Comparison of ENCODE assay signal across 1 cellular context in the genomic region with DNA sequence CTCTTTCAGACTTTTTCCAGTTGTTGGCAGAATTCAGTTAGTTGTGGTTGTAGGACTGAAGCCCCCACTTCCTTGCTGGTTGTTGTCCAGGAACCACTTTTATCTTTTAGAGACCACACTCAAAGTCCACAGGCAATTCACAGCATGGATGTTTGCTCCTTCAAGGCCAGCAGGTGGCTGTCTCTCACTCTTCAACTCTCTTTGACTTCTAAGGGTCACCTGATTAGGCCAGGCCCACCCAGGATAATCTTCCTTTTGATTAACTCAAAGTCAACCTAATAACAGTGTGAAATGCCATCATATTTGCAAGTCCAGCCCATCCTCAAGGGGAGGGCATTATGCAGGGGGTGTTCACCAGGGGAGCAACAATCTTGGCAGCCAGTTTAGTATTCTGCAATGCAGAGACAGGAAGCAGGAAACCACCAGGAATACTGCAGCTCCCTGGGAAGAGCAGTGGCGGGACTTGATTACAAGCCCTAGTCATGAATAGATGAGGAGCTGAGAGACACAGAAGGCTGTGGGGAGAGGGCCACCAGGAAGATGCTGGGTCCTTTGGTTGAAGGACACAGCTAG.
TF ChIP-seq lines count a peak whose summit lies in the region.

No MANE protein-coding gene starts in this region.

TF ChIP-seq in K562, 482 proteins besides CTCF, POLR2A, EP300 and RAD21 (continued from another document and continues in another):
- TF ChIP-seq, protein P1, sequence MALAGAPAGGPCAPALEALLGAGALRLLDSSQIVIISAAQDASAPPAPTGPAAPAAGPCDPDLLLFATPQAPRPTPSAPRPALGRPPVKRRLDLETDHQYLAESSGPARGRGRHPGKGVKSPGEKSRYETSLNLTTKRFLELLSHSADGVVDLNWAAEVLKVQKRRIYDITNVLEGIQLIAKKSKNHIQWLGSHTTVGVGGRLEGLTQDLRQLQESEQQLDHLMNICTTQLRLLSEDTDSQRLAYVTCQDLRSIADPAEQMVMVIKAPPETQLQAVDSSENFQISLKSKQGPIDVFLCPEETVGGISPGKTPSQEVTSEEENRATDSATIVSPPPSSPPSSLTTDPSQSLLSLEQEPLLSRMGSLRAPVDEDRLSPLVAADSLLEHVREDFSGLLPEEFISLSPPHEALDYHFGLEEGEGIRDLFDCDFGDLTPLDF (CRISPR knock-in tag; IDR thresholded peaks at IDR 0.05): peak; percentile 68; the same call in 1 of the 2 replicates
- TF ChIP-seq, protein P2, sequence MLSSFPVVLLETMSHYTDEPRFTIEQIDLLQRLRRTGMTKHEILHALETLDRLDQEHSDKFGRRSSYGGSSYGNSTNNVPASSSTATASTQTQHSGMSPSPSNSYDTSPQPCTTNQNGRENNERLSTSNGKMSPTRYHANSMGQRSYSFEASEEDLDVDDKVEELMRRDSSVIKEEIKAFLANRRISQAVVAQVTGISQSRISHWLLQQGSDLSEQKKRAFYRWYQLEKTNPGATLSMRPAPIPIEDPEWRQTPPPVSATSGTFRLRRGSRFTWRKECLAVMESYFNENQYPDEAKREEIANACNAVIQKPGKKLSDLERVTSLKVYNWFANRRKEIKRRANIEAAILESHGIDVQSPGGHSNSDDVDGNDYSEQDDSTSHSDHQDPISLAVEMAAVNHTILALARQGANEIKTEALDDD (IDR thresholded peaks at IDR 0.05): 0 out of 2 replicates have a peak, but pooled peaks have one; percentile 29
- TF ChIP-seq, protein P3, sequence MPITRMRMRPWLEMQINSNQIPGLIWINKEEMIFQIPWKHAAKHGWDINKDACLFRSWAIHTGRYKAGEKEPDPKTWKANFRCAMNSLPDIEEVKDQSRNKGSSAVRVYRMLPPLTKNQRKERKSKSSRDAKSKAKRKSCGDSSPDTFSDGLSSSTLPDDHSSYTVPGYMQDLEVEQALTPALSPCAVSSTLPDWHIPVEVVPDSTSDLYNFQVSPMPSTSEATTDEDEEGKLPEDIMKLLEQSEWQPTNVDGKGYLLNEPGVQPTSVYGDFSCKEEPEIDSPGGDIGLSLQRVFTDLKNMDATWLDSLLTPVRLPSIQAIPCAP (CRISPR knock-in tag; IDR thresholded peaks at IDR 0.05; ENCODE audit: borderline replicate concordance): 0 out of 2 replicates have a peak, but pooled peaks have one; percentile 85
- TF ChIP-seq TOE1 (IDR thresholded peaks at IDR 0.05; ENCODE audit: borderline replicate concordance): no peak
- TF ChIP-seq TOE1 (CRISPR knock-in tag; IDR thresholded peaks at IDR 0.05; ENCODE audit: borderline replicate concordance, low read depth): 0 out of 2 replicates have a peak, but pooled peaks have one; percentile 77
- TF ChIP-seq ZNF3 (CRISPR knock-in tag; IDR thresholded peaks at IDR 0.05): peak; percentile 82
- no peak for TF ChIP-seq ZNF408 (CRISPR knock-in tag; IDR thresholded peaks at IDR 0.05; ENCODE audit: low read depth)
- no peak; the same call in 1 of the 2 replicates for TF ChIP-seq SMAD4 (CRISPR knock-in tag; conservative IDR thresholded peaks at IDR 0.05)
- TF ChIP-seq NCOA1 (IDR thresholded peaks at IDR 0.05; ENCODE audit: low read depth): no peak
- TF ChIP-seq, protein P4, sequence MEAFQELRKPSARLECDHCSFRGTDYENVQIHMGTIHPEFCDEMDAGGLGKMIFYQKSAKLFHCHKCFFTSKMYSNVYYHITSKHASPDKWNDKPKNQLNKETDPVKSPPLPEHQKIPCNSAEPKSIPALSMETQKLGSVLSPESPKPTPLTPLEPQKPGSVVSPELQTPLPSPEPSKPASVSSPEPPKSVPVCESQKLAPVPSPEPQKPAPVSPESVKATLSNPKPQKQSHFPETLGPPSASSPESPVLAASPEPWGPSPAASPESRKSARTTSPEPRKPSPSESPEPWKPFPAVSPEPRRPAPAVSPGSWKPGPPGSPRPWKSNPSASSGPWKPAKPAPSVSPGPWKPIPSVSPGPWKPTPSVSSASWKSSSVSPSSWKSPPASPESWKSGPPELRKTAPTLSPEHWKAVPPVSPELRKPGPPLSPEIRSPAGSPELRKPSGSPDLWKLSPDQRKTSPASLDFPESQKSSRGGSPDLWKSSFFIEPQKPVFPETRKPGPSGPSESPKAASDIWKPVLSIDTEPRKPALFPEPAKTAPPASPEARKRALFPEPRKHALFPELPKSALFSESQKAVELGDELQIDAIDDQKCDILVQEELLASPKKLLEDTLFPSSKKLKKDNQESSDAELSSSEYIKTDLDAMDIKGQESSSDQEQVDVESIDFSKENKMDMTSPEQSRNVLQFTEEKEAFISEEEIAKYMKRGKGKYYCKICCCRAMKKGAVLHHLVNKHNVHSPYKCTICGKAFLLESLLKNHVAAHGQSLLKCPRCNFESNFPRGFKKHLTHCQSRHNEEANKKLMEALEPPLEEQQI (IDR thresholded peaks at IDR 0.05): peak; percentile 75
- no peak for TF ChIP-seq ZNF717 (CRISPR knock-in tag; IDR thresholded peaks at IDR 0.05)
- no peak for TF ChIP-seq ZNF316 (IDR thresholded peaks at IDR 0.05)
- TF ChIP-seq SMC3 (conservative IDR thresholded peaks at IDR 0.05; ENCODE audit: insufficient read depth, low read depth, low read length): peak; percentile 74
- no peak for TF ChIP-seq KAT7 (CRISPR knock-in tag; IDR thresholded peaks at IDR 0.05; ENCODE audit: borderline replicate concordance)
- TF ChIP-seq FOXP1 (CRISPR knock-in tag; IDR thresholded peaks at IDR 0.05): 0 out of 2 replicates have a peak, but pooled peaks have one; percentile 60
- no peak for TF ChIP-seq ZNF253 (CRISPR knock-in tag; conservative IDR thresholded peaks at IDR 0.05)
- TF ChIP-seq ELF4 (CRISPR knock-in tag; IDR thresholded peaks at IDR 0.05): no peak
- 0 out of 2 replicates have a peak, but pooled peaks have one; percentile 18 for TF ChIP-seq MEF2D (tag; conservative IDR thresholded peaks at IDR 0.05; ENCODE audit: low read depth)
- TF ChIP-seq NUFIP1 (IDR thresholded peaks at IDR 0.05; ENCODE audit: partially characterized antibody): peak; percentile 30
- TF ChIP-seq, protein P5, sequence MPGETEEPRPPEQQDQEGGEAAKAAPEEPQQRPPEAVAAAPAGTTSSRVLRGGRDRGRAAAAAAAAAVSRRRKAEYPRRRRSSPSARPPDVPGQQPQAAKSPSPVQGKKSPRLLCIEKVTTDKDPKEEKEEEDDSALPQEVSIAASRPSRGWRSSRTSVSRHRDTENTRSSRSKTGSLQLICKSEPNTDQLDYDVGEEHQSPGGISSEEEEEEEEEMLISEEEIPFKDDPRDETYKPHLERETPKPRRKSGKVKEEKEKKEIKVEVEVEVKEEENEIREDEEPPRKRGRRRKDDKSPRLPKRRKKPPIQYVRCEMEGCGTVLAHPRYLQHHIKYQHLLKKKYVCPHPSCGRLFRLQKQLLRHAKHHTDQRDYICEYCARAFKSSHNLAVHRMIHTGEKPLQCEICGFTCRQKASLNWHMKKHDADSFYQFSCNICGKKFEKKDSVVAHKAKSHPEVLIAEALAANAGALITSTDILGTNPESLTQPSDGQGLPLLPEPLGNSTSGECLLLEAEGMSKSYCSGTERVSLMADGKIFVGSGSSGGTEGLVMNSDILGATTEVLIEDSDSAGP (CRISPR knock-in tag; IDR thresholded peaks at IDR 0.05): no peak
- TF ChIP-seq ZNF57 (CRISPR knock-in tag; IDR thresholded peaks at IDR 0.05): no peak
- peak; percentile 86 for TF ChIP-seq ZNF239 (CRISPR knock-in tag; IDR thresholded peaks at IDR 0.05)
- TF ChIP-seq, protein P6, sequence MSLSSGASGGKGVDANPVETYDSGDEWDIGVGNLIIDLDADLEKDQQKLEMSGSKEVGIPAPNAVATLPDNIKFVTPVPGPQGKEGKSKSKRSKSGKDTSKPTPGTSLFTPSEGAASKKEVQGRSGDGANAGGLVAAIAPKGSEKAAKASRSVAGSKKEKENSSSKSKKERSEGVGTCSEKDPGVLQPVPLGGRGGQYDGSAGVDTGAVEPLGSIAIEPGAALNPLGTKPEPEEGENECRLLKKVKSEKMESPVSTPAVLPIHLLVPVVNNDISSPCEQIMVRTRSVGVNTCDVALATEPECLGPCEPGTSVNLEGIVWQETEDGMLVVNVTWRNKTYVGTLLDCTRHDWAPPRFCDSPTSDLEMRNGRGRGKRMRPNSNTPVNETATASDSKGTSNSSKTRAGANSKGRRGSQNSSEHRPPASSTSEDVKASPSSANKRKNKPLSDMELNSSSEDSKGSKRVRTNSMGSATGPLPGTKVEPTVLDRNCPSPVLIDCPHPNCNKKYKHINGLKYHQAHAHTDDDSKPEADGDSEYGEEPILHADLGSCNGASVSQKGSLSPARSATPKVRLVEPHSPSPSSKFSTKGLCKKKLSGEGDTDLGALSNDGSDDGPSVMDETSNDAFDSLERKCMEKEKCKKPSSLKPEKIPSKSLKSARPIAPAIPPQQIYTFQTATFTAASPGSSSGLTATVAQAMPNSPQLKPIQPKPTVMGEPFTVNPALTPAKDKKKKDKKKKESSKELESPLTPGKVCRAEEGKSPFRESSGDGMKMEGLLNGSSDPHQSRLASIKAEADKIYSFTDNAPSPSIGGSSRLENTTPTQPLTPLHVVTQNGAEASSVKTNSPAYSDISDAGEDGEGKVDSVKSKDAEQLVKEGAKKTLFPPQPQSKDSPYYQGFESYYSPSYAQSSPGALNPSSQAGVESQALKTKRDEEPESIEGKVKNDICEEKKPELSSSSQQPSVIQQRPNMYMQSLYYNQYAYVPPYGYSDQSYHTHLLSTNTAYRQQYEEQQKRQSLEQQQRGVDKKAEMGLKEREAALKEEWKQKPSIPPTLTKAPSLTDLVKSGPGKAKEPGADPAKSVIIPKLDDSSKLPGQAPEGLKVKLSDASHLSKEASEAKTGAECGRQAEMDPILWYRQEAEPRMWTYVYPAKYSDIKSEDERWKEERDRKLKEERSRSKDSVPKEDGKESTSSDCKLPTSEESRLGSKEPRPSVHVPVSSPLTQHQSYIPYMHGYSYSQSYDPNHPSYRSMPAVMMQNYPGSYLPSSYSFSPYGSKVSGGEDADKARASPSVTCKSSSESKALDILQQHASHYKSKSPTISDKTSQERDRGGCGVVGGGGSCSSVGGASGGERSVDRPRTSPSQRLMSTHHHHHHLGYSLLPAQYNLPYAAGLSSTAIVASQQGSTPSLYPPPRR (CRISPR knock-in tag; IDR thresholded peaks at IDR 0.05; ENCODE audit: borderline replicate concordance): 0 out of 2 replicates have a peak, but pooled peaks have one; percentile 49
- peak in 1 of 2 experiments; percentile 40; a peak in 1 of 4 replicates for TF ChIP-seq MAZ (CRISPR knock-in tag; conservative IDR thresholded peaks at IDR 0.05 in 1 of 2, IDR thresholded peaks at IDR 0.05 in 1 of 2)
- 0 out of 2 replicates have a peak, but pooled peaks have one; percentile 47 for TF ChIP-seq MYNN (IDR thresholded peaks at IDR 0.05)
- TF ChIP-seq MYNN (CRISPR knock-in tag; IDR thresholded peaks at IDR 0.05): no peak
- peak; percentile 16; the same call in 1 of the 2 replicates for TF ChIP-seq CXXC5 (CRISPR knock-in tag; IDR thresholded peaks at IDR 0.05)
- TF ChIP-seq LEF1 (IDR thresholded peaks at IDR 0.05): no peak
- TF ChIP-seq ZKSCAN8 (CRISPR knock-in tag; IDR thresholded peaks at IDR 0.05): no peak
- no peak for TF ChIP-seq ELF1 (tag; IDR thresholded peaks at IDR 0.05)
- TF ChIP-seq KLF13 (tag; IDR thresholded peaks at IDR 0.05; ENCODE audit: borderline replicate concordance, low read depth): 0 out of 2 replicates have a peak, but pooled peaks have one; percentile 31
- 0 out of 2 replicates have a peak, but pooled peaks have one; percentile 22 for TF ChIP-seq ETV5 (CRISPR knock-in tag; IDR thresholded peaks at IDR 0.05; ENCODE audit: low read depth)
- peak; percentile 50; the same call in 1 of the 2 replicates for TF ChIP-seq ILK (tag; IDR thresholded peaks at IDR 0.05; ENCODE audit: borderline replicate concordance, low read depth)
- TF ChIP-seq RB1 (IDR thresholded peaks at IDR 0.05; ENCODE audit: low read depth): peak; percentile 85; the same call in 1 of the 2 replicates
- TF ChIP-seq MTA2 (IDR thresholded peaks at IDR 0.05; ENCODE audit: low read depth): no peak
- TF ChIP-seq ZNF134 (CRISPR knock-in tag; conservative IDR thresholded peaks at IDR 0.05): peak; percentile 100
- no peak for TF ChIP-seq ZNF445 (CRISPR knock-in tag; IDR thresholded peaks at IDR 0.05; ENCODE audit: low read depth)
- TF ChIP-seq, protein P7, sequence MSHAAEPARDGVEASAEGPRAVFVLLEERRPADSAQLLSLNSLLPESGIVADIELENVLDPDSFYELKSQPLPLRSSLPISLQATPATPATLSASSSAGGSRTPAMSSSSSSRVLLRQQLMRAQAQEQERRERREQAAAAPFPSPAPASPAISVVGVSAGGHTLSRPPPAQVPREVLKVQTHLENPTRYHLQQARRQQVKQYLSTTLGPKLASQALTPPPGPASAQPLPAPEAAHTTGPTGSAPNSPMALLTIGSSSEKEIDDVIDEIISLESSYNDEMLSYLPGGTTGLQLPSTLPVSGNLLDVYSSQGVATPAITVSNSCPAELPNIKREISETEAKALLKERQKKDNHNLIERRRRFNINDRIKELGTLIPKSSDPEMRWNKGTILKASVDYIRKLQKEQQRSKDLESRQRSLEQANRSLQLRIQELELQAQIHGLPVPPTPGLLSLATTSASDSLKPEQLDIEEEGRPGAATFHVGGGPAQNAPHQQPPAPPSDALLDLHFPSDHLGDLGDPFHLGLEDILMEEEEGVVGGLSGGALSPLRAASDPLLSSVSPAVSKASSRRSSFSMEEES (CRISPR knock-in tag; IDR thresholded peaks at IDR 0.05): peak; percentile 28; the same call in 1 of the 2 replicates
- 0 out of 2 replicates have a peak, but pooled peaks have one; percentile 32 for TF ChIP-seq FOXK1 (CRISPR knock-in tag; IDR thresholded peaks at IDR 0.05; ENCODE audit: borderline replicate concordance)
- TF ChIP-seq, protein P8, sequence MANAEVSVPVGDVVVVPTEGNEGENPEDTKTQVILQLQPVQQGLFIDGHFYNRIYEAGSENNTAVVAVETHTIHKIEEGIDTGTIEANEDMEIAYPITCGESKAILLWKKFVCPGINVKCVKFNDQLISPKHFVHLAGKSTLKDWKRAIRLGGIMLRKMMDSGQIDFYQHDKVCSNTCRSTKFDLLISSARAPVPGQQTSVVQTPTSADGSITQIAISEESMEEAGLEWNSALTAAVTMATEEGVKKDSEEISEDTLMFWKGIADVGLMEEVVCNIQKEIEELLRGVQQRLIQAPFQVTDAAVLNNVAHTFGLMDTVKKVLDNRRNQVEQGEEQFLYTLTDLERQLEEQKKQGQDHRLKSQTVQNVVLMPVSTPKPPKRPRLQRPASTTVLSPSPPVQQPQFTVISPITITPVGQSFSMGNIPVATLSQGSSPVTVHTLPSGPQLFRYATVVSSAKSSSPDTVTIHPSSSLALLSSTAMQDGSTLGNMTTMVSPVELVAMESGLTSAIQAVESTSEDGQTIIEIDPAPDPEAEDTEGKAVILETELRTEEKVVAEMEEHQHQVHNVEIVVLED (CRISPR knock-in tag; IDR thresholded peaks at IDR 0.05): no peak
- 0 out of 2 replicates have a peak, but pooled peaks have one; percentile 58 for TF ChIP-seq PHTF2 (CRISPR knock-in tag; IDR thresholded peaks at IDR 0.05)
